35 cellular contexts compared by ENCODE assay signal in genomic region chr2:103810875-103811274, GRCh38.
"Had no signal": no experiment of that assay in that cellular context is flagged by ENCODE, and none has a peak within 500 bp of the region (broad histone marks: within the 10 kb centered on the region; RNA-seq: fewer than 3 reads in every experiment).

No MANE protein-coding gene starts in this region.

- H3K36me3 ChIP-seq: esophagus squamous epithelium, gastroesophageal sphincter, heart right ventricle, WERI-Rb-1 had no signal

- H3K4me3 Mint-ChIP-seq: activated CD4-positive, alpha-beta memory T cell treated with anti-CD3 and anti-CD28 coated beads, Interleukin-2, amount 10 ng/mL, durations not matched to agents 7 days and 5 days; activated CD4-positive, alpha-beta T cell treated with anti-CD3 and anti-CD28 coated beads, Interleukin-2, amount 10 ng/mL, durations not matched to agents 7 days and 5 days; activated naive CD4-positive, alpha-beta T cell treated with anti-CD3 and anti-CD28 coated beads, Interleukin-2, amount 10 ng/mL, durations not matched to agents 7 days and 5 days; activated T-cell treated with anti-CD3 and anti-CD28 coated beads, Interleukin-2, amount 50 U/mL, for 24 hours; activated T-cell treated with anti-CD3 and anti-CD28 coated beads, Interleukin-2, amount 50 U/mL, for 72 hours; effector memory CD8-positive, alpha-beta T cell; T-helper 17 cell; T-helper 2 cell treated with Interferon-gamma antibody and Interleukin-4, amounts not matched to agents 5 μg/mL and 100 μg/mL, for 36 hours had no signal

- H3K4me1 Mint-ChIP-seq: activated CD4-positive, alpha-beta memory T cell treated with anti-CD3 and anti-CD28 coated beads, Interleukin-2, amount 10 ng/mL, durations not matched to agents 7 days and 5 days; activated CD4-positive, alpha-beta T cell treated with anti-CD3 and anti-CD28 coated beads, Interleukin-2, amount 10 ng/mL, durations not matched to agents 7 days and 5 days; activated naive CD4-positive, alpha-beta T cell treated with anti-CD3 and anti-CD28 coated beads, Interleukin-2, amount 10 ng/mL, durations not matched to agents 7 days and 5 days; T-helper 17 cell had no signal

- ATAC-seq: activated naive CD4-positive, alpha-beta T cell treated with anti-CD3 and anti-CD28 coated beads, Interleukin-2, amount 50 U/mL, for 72 hours; activated T-cell treated with anti-CD3 and anti-CD28 coated beads, Interleukin-2, amount 50 U/mL, for 72 hours; body of pancreas; effector memory CD8-positive, alpha-beta T cell; gastroesophageal sphincter; heart right ventricle; T-helper 17 cell had no signal

- H3K4me3 ChIP-seq: body of pancreas, esophagus squamous epithelium, gastroesophageal sphincter, heart right ventricle, hepatocyte had no signal

- FAIRE-seq: colon, endometrium, endothelial cell of umbilical vein had no signal

- DNase-seq: activated CD4-positive, alpha-beta memory T cell treated with anti-CD3 and anti-CD28 coated beads, Interleukin-2, amount 10 ng/mL, durations not matched to agents 7 days and 5 days; activated CD4-positive, alpha-beta T cell treated with anti-CD3 and anti-CD28 coated beads for 1 hour; activated CD4-positive, alpha-beta T cell treated with anti-CD3 and anti-CD28 coated beads for 4 hours; activated CD4-positive, alpha-beta T cell treated with anti-CD3 and anti-CD28 coated beads, Interleukin-2, amount 10 ng/mL, durations not matched to agents 7 days and 5 days; activated CD4-positive, alpha-beta T cell treated with anti-CD3 and anti-CD28 coated beads, Interleukin-2, amount 50 U/mL, for 4 hours; activated CD4-positive, CD25-positive, alpha-beta regulatory T cell; activated CD8-positive, alpha-beta memory T cell treated with anti-CD3 and anti-CD28 coated beads, Interleukin-2, amount 50 U/mL, for 48 hours; activated gamma-delta T cell; activated naive CD4-positive, alpha-beta T cell; activated naive CD4-positive, alpha-beta T cell treated with anti-CD3 and anti-CD28 coated beads, Interleukin-2, amount 10 ng/mL, durations not matched to agents 7 days and 5 days; activated T-cell treated with anti-CD3 and anti-CD28 coated beads for 4 hours; activated T-cell treated with anti-CD3 and anti-CD28 coated beads, Interleukin-2, amount 50 U/mL, for 24 hours; activated T-cell treated with anti-CD3 and anti-CD28 coated beads, Interleukin-2, amount 50 U/mL, for 72 hours; amniotic stem cell; aorta; body of pancreas; caudate nucleus; cortex of kidney; dermis blood vessel endothelial cell; effector CD4-positive, alpha-beta T cell; effector memory CD8-positive, alpha-beta T cell; esophagus squamous epithelium; foreskin melanocyte; heart right ventricle; T-helper 17 cell; T1000; WERI-Rb-1 had no signal

- H3K27ac ChIP-seq: body of pancreas, epithelial cell of prostate, esophagus squamous epithelium, gastroesophageal sphincter, heart right ventricle, hepatocyte, WERI-Rb-1 had no signal

- H3K4me1 ChIP-seq: body of pancreas, esophagus squamous epithelium, gastroesophageal sphincter, heart right ventricle had no signal

- H3K9me3 ChIP-seq: body of pancreas, esophagus squamous epithelium, gastroesophageal sphincter had no signal

- H3K9me3 Mint-ChIP-seq: activated CD4-positive, alpha-beta T cell treated with anti-CD3 and anti-CD28 coated beads, Interleukin-2, amount 10 ng/mL, durations not matched to agents 7 days and 5 days had no signal

- H3K27ac Mint-ChIP-seq: activated CD4-positive, alpha-beta memory T cell treated with anti-CD3 and anti-CD28 coated beads, Interleukin-2, amount 10 ng/mL, durations not matched to agents 7 days and 5 days; activated CD4-positive, alpha-beta T cell treated with anti-CD3 and anti-CD28 coated beads, Interleukin-2, amount 10 ng/mL, durations not matched to agents 7 days and 5 days; activated naive CD4-positive, alpha-beta T cell treated with anti-CD3 and anti-CD28 coated beads, Interleukin-2, amount 10 ng/mL, durations not matched to agents 7 days and 5 days; activated naive CD4-positive, alpha-beta T cell treated with anti-CD3 and anti-CD28 coated beads, Interleukin-2, amount 50 U/mL, for 72 hours; activated T-cell treated with anti-CD3 and anti-CD28 coated beads, Interleukin-2, amount 50 U/mL, for 24 hours; activated T-cell treated with anti-CD3 and anti-CD28 coated beads, Interleukin-2, amount 50 U/mL, for 72 hours; effector memory CD8-positive, alpha-beta T cell; T-helper 17 cell; T-helper 2 cell treated with Interferon-gamma antibody and Interleukin-4, amounts not matched to agents 5 μg/mL and 100 μg/mL, for 36 hours had no signal

- H3K27me3 ChIP-seq: body of pancreas, esophagus squamous epithelium, gastroesophageal sphincter, heart right ventricle, hepatocyte had no signal

- H2AFZ ChIP-seq: hepatocyte had no signal

- H3K27me3 Mint-ChIP-seq: activated CD4-positive, alpha-beta memory T cell treated with anti-CD3 and anti-CD28 coated beads, Interleukin-2, amount 10 ng/mL, durations not matched to agents 7 days and 5 days; activated CD4-positive, alpha-beta T cell treated with anti-CD3 and anti-CD28 coated beads, Interleukin-2, amount 10 ng/mL, durations not matched to agents 7 days and 5 days; activated naive CD4-positive, alpha-beta T cell treated with anti-CD3 and anti-CD28 coated beads, Interleukin-2, amount 10 ng/mL, durations not matched to agents 7 days and 5 days; activated T-cell treated with anti-CD3 and anti-CD28 coated beads, Interleukin-2, amount 50 U/mL, for 24 hours; effector memory CD8-positive, alpha-beta T cell; T-helper 17 cell had no signal

- H3K79me2 ChIP-seq: hepatocyte had no signal

- H3K36me3 Mint-ChIP-seq: activated naive CD4-positive, alpha-beta T cell treated with anti-CD3 and anti-CD28 coated beads, Interleukin-2, amount 10 ng/mL, durations not matched to agents 7 days and 5 days; activated naive CD4-positive, alpha-beta T cell treated with anti-CD3 and anti-CD28 coated beads, Interleukin-2, amount 50 U/mL, for 72 hours had no signal

- H3K4me2 ChIP-seq: hepatocyte had no signal
